Comparison of ENCODE assay signal across 19 cellular contexts in genomic region chr2:240337028-240337427, GRCh38.
DNase-seq lines count a peak whose midpoint lies in the region; ATAC-seq and TF ChIP-seq lines count a peak whose summit lies in the region.
"Had no signal": no experiment of that assay in that cellular context is flagged by ENCODE, and none has a peak within 500 bp of the region (broad histone marks: within the 10 kb centered on the region; RNA-seq: fewer than 3 reads in every experiment).

No MANE protein-coding gene starts in this region.

- H2BK15ac ChIP-seq in H9 (ENCODE audit: low read depth, low read length): no peak overlapping the region

- H3K36me3 Mint-ChIP-seq in osteocyte (ENCODE audit: unreplicated experiment) (peaks cover 2% of the 10 kb centered on the region), type B pancreatic cell (no peaks in the 10 kb centered on the region), H9 (ENCODE audit: insufficient read depth in 1 of 3, low read depth in 3 of 3) (no peaks in the 10 kb centered on the region)
- H3K36me3 Mint-ChIP-seq: CD14-positive monocyte; CD4-positive, alpha-beta memory T cell had no signal

- H3K27me3 ChIP-seq in heart right ventricle (peaks cover 0 to 5% (median 3%) of the 10 kb centered on the region in 7 donors), H9 (ENCODE audit: insufficient read depth, low read length) (no peaks in the 10 kb centered on the region), foreskin keratinocyte (peaks cover 26% of the 10 kb centered on the region)
- H3K27me3 ChIP-seq: BLaER1 had no signal

- 92 to 97% methylated on average over 3 of the region's 3 CpGs for WGBS in heart right ventricle, 2 donors
- no CpG with 5 or more reads among the region's 3 CpGs for WGBS in H9 (ENCODE audit: extremely low coverage, insufficient read length, low lambda C conversion rate)

- peaks cover 4% of the 10 kb centered on the region for H3K4me1 Mint-ChIP-seq in osteocyte (ENCODE audit: unreplicated experiment)
- H3K4me1 Mint-ChIP-seq in type B pancreatic cell (ENCODE audit: unreplicated experiment): no peaks in the 10 kb centered on the region
- H3K4me1 Mint-ChIP-seq in H9: peaks cover 0 to 4% of the 10 kb centered on the region in 2 experiments; a peak in 1 of 4 replicates
- H3K4me1 Mint-ChIP-seq: CD14-positive monocyte; CD4-positive, alpha-beta memory T cell had no signal

- H3K27ac ChIP-seq in heart right ventricle: no peak overlapping the region
- no peak overlapping the region for H3K27ac ChIP-seq in H9 (ENCODE audit: insufficient read length, low read depth, low read length)
- no peak overlapping the region for H3K27ac ChIP-seq in foreskin keratinocyte
- H3K27ac ChIP-seq: BLaER1, HL-60 had no signal

- H4K91ac ChIP-seq in H9 (ENCODE audit: insufficient read length, low read depth, low read length): no peak overlapping the region

- H3K4me2 ChIP-seq in H9 (ENCODE audit: insufficient read depth, insufficient read length, low read length): no peak overlapping the region
- H3K4me2 ChIP-seq: BLaER1 had no signal

- ATAC-seq in heart right ventricle: no peak
- ATAC-seq in left lobe of liver: no peak
- no peak for ATAC-seq in foreskin keratinocyte

- H3K9me3 Mint-ChIP-seq in osteocyte (ENCODE audit: unreplicated experiment) (no peaks in the 10 kb centered on the region), type B pancreatic cell (peaks cover 4% of the 10 kb centered on the region), H9 (peaks cover 2 to 3% of the 10 kb centered on the region in 2 experiments; a peak in 3 of 5 replicates)

- H2BK12ac ChIP-seq in H9 (ENCODE audit: insufficient read length, low read depth, low read length): no peak overlapping the region

- H3K9ac ChIP-seq in H9 (ENCODE audit: extremely low read depth, insufficient read length, low read length): no peak overlapping the region
- H3K9ac ChIP-seq: BLaER1 had no signal

- H3K4me1 ChIP-seq in heart right ventricle (no peaks in the 10 kb centered on the region), H9 (ENCODE audit: insufficient read depth, low read length) (no peaks in the 10 kb centered on the region), foreskin keratinocyte (no peaks in the 10 kb centered on the region)
- H3K4me1 ChIP-seq: BLaER1, HAP-1 had no signal

- no peak overlapping the region for H3K14ac ChIP-seq in H9 (ENCODE audit: insufficient read depth, low read length)

- intact Hi-C loops in cardiac septum (cut with DNase I): no loop called here
- intact Hi-C loops in heart right ventricle (cut with DNase I): no loop called here

- no peak overlapping the region for H3K18ac ChIP-seq in H9 (ENCODE audit: insufficient read length, low read depth, low read length)

- no peak overlapping the region for H2BK5ac ChIP-seq in H9 (ENCODE audit: insufficient read length, low read length)

- no peak overlapping the region for H3K23ac ChIP-seq in H9 (ENCODE audit: insufficient read length, low read depth, low read length)

- no peaks in the 10 kb centered on the region for H3K23me2 ChIP-seq in H9 (ENCODE audit: insufficient read length, low read depth, low read length, poor library complexity, severe bottlenecking)

- TF ChIP-seq CTCF in heart right ventricle (IDR thresholded peaks at IDR 0.05) (no peak), osteocyte (IDR thresholded peaks at IDR 0.05) (no peak), type B pancreatic cell (conservative IDR thresholded peaks at IDR 0.05) (no peak), H9 (conservative IDR thresholded peaks at IDR 0.05) (no peak), GM20000 (IDR thresholded peaks at IDR 0.05; ENCODE audit: extremely low read depth, missing control alignments) (no peak), foreskin keratinocyte (conservative IDR thresholded peaks at IDR 0.05) (no peak)

- H3K4me3 ChIP-seq in heart right ventricle: no peak overlapping the region
- H3K4me3 ChIP-seq: BLaER1, HAP-1 had no signal

- H4K8ac ChIP-seq in H9 (replicated peaks; ENCODE audit: insufficient read length, low read depth, low read length): no peak overlapping the region

- H3K9me3 ChIP-seq in heart right ventricle: peaks cover 0 to 5% (median 0%) of the 10 kb centered on the region in 11 donors
- no peaks in the 10 kb centered on the region for H3K9me3 ChIP-seq in H9 (ENCODE audit: control insufficient read depth, low read depth, low read length)
- H3K9me3 ChIP-seq: HAP-1 had no signal

- H3T11ph ChIP-seq in H9 (ENCODE audit: low read length): no peak overlapping the region

- H2BK120ac ChIP-seq in H9 (ENCODE audit: low read depth, low read length, poor library complexity, severe bottlenecking): no peak overlapping the region

- no peak overlapping the region for H4K5ac ChIP-seq in H9 (ENCODE audit: insufficient read length, low read depth, low read length)

- no peaks in the 10 kb centered on the region for H3K36me3 ChIP-seq in heart right ventricle
- H3K36me3 ChIP-seq: BLaER1, HAP-1 had no signal

- H2AFZ ChIP-seq in H9 (ENCODE audit: low read length): no peak overlapping the region

- H3K4me3 Mint-ChIP-seq in osteocyte (ENCODE audit: unreplicated experiment) (no peak overlapping the region), type B pancreatic cell (no peak overlapping the region), H9 (no peak overlapping the region)
- H3K4me3 Mint-ChIP-seq: CD14-positive monocyte; CD4-positive, alpha-beta memory T cell had no signal

- no peak overlapping the region for H2AK5ac ChIP-seq in H9 (ENCODE audit: insufficient read length, low read length)

- H3K56ac ChIP-seq in H9 (ENCODE audit: insufficient read length, low read depth, low read length): no peak overlapping the region

- no peak overlapping the region for H2BK20ac ChIP-seq in H9 (ENCODE audit: low read depth, low read length, poor library complexity, severe bottlenecking)

- no peaks in the 10 kb centered on the region for H3K79me1 ChIP-seq in H9 (ENCODE audit: insufficient read depth, low read depth, low read length, poor library complexity, severe bottlenecking)

- peak; percentile 17 for DNase-seq in cardiac septum (ENCODE audit: low spot score)
- DNase-seq in heart right ventricle: no peak
- DNase-seq in left lobe of liver (ENCODE audit: low spot score): peak; percentile 8
- peak; percentile 63 for DNase-seq in osteocyte (ENCODE audit: extremely low spot score, unreplicated experiment)
- DNase-seq in type B pancreatic cell (ENCODE audit: extremely low spot score, unreplicated experiment): peak; percentile 22
- DNase-seq in H9: no peak
- no peak for DNase-seq in GM20000 (ENCODE audit: low spot score)
- DNase-seq in foreskin keratinocyte: no peak
- DNase-seq: 8988T; CD4-positive, alpha-beta memory T cell; DMS153; DMS79 treated with DMSO at 0.1 percent for 48 hours; GF-D8; GOT3; IMR-90 had no signal

- H3K79me2 ChIP-seq in H9 (ENCODE audit: insufficient read depth, low read length): no peaks in the 10 kb centered on the region

- H3K4ac ChIP-seq in H9 (ENCODE audit: low read depth, low read length): no peak overlapping the region

- H3K27me3 Mint-ChIP-seq in osteocyte (ENCODE audit: unreplicated experiment): peaks cover 45% of the 10 kb centered on the region
- peaks cover 38% of the 10 kb centered on the region for H3K27me3 Mint-ChIP-seq in type B pancreatic cell
- peaks cover 18% of the 10 kb centered on the region for H3K27me3 Mint-ChIP-seq in H9 (ENCODE audit: low read depth)

- H4K20me1 ChIP-seq in H9 (ENCODE audit: control insufficient read depth, insufficient read depth, insufficient read length): no peaks in the 10 kb centered on the region
- H4K20me1 ChIP-seq: BLaER1 had no signal

- H3K27ac Mint-ChIP-seq in osteocyte (ENCODE audit: unreplicated experiment): no peak overlapping the region
- H3K27ac Mint-ChIP-seq in type B pancreatic cell: no peak overlapping the region
- no peak overlapping the region for H3K27ac Mint-ChIP-seq in H9
- H3K27ac Mint-ChIP-seq: CD14-positive monocyte had no signal

Comparison
In these comparisons a context has a peak if more than half of its experiments do, and no peak if none do; other contexts are left out.
1. DNase-seq: peak in cardiac septum (single experiment), left lobe of liver (single experiment), osteocyte (single experiment) and type B pancreatic cell (single experiment); none in heart right ventricle (0 of 2), H9 (single experiment), GM20000 (single experiment) and foreskin keratinocyte (0 of 2).